Comparison of ENCODE assay signal across 19 cellular contexts in genomic region chr9:68338000-68338399, GRCh38. TPM values are rescaled to one million over a fixed set of nuclear protein-coding genes. Genes with fewer than 3 reads are reported as not detected.
"Had no signal": no experiment of that assay in that cellular context is flagged by ENCODE, and none has a peak within 500 bp of the region (broad histone marks: within the 10 kb centered on the region; RNA-seq: fewer than 3 reads in every experiment).

No MANE protein-coding gene starts in this region.

RNA-seq across cellular contexts. Expression of gene PGM5, which starts 18.4 kb away (rescaled TPM):
- total RNA-seq: activated naive CD4-positive, alpha-beta T cell treated with anti-CD3 and anti-CD28 coated beads for 36 hours; activated naive CD4-positive, alpha-beta T cell treated with anti-CD3 and anti-CD28 coated beads, Interleukin-2, amount 50 U/mL, for 72 hours; activated naive CD8-positive, alpha-beta T cell treated with anti-CD3 and anti-CD28 coated beads for 36 hours; activated naive CD8-positive, alpha-beta T cell treated with anti-CD3 and anti-CD28 coated beads, Interleukin-2, amount 10 ng/mL, durations not matched to agents 7 days and 5 days; activated T-cell treated with anti-CD3 and anti-CD28 coated beads, Interleukin-2, amount 50 U/mL, for 4 hours; activated T-cell treated with anti-CD3 and anti-CD28 coated beads, Interleukin-2, amount 50 U/mL, for 72 hours; activated T-helper 1 cell treated with anti-CD3 and anti-CD28 coated beads, Interleukin-12 subunit alpha, Interleukin-12 subunit beta, Interleukin-2, Interleukin-4 antibody, amounts not matched to agents 30 ng/mL and 10 ng/mL and 1 ng/mL, durations not matched to agents 14 hours and 24 hours and 36 hours; activated T-helper 17 cell treated with anti-CD3 and anti-CD28 coated beads, Interleukin-2, amount 50 U/mL, for 72 hours; activated T-helper 2 cell treated with anti-CD3 and anti-CD28 coated beads, Interferon-gamma antibody, Interleukin-2, Interleukin-4, amounts not matched to agents 10 μg/mL and 5 μg/mL and 100 μg/mL, durations not matched to agents 14 hours and 24 hours and 36 hours; chondrocyte had no signal

RNA-seq across cellular contexts. Expression of gene FOXD4L3, which starts 35.3 kb away (rescaled TPM):
- total RNA-seq: activated naive CD4-positive, alpha-beta T cell treated with anti-CD3 and anti-CD28 coated beads for 36 hours; activated naive CD8-positive, alpha-beta T cell treated with anti-CD3 and anti-CD28 coated beads, Interleukin-2, amount 10 ng/mL, durations not matched to agents 7 days and 5 days; activated T-cell treated with anti-CD3 and anti-CD28 coated beads, Interleukin-2, amount 50 U/mL, for 4 hours; activated T-cell treated with anti-CD3 and anti-CD28 coated beads, Interleukin-2, amount 50 U/mL, for 72 hours; activated T-helper 1 cell treated with anti-CD3 and anti-CD28 coated beads, Interleukin-12 subunit alpha, Interleukin-12 subunit beta, Interleukin-2, Interleukin-4 antibody, amounts not matched to agents 30 ng/mL and 10 ng/mL and 1 ng/mL, durations not matched to agents 14 hours and 24 hours and 36 hours; activated T-helper 2 cell treated with anti-CD3 and anti-CD28 coated beads, Interferon-gamma antibody, Interleukin-2, Interleukin-4, amounts not matched to agents 10 μg/mL and 5 μg/mL and 100 μg/mL, durations not matched to agents 14 hours and 24 hours and 36 hours; adrenal gland; aorta; ascending aorta; astrocyte; body of pancreas; bronchial epithelial cell; cardiac septum; cerebellum; chondrocyte had no signal
- polyA plus RNA-seq: adipose tissue, aorta had no signal
